Comparison of ENCODE assay signal across 22 cellular contexts in genomic region chr12:30573145-30573544, GRCh38.
"Had no signal": no experiment of that assay in that cellular context is flagged by ENCODE, and none has a peak within 500 bp of the region (broad histone marks: within the 10 kb centered on the region; RNA-seq: fewer than 3 reads in every experiment).

No MANE protein-coding gene starts in this region.

- H3K9me3 ChIP-seq: MG63, SJSA1 had no signal

- H3K4me1 ChIP-seq: SJSA1 had no signal

- DNase-seq: IMR-90, Karpas-422, KG1, MG63, NCI-H1092, NCI-H1105 treated with DMSO at 0.1 percent for 48 hours, NCI-H1417 treated with DMSO at 0.1 percent for 48 hours, NCI-H146, NCI-H1694 treated with DMSO at 0.1 percent for 48 hours, NCI-H1930, NCI-H2081 treated with DMSO at 0.1 percent for 48 hours, NCI-H2171, NCI-H226, NCI-H446, NCI-H510A, NCI-H524 treated with DMSO at 0.1 percent for 48 hours, NCI-H774, Right ventricle myocardium superior, RPMI8226, SIG-M5 had no signal

- H3K36me3 ChIP-seq: MG63, SJSA1 had no signal

- H3K27ac ChIP-seq: SJSA1, SK-N-MC had no signal

- H3K4me3 ChIP-seq: MG63, SJSA1, SK-N-MC had no signal

- H3K27me3 ChIP-seq: SJSA1 had no signal
